1 cellular context compared by ENCODE assay signal in the genomic region with DNA sequence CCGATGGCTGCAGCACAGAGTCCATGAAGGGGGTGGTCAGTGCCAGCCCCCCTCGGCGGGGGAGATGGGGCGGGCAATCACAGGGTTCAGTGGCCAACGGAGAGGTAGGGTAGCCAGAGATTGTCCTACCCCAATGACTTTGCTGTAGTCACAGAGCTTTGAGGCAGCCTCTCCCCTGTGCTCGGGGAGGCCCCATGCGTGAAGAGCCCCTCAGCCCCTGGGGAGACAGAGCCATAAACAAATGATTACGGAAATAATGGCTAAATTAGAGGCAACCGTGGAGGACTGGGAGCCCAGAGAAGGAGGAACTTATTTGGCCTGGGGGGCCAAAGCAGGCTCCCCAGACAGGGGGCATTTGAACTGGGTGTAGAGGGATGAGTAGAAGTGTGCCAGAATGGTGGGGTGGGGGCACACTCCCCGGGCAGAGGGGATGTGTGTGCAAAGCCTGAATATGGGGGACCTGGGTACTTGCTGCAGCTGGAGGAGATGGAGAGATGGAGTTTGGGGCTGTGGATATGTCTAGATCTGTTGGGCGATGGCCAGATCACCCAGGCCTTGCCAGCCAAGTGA.
TF ChIP-seq lines count a peak whose summit lies in the region.

No MANE protein-coding gene starts in this region.

TF ChIP-seq in WTC11, 78 proteins besides CTCF, POLR2A, EP300 and RAD21 (continued from another document):
- TF ChIP-seq, protein P1, sequence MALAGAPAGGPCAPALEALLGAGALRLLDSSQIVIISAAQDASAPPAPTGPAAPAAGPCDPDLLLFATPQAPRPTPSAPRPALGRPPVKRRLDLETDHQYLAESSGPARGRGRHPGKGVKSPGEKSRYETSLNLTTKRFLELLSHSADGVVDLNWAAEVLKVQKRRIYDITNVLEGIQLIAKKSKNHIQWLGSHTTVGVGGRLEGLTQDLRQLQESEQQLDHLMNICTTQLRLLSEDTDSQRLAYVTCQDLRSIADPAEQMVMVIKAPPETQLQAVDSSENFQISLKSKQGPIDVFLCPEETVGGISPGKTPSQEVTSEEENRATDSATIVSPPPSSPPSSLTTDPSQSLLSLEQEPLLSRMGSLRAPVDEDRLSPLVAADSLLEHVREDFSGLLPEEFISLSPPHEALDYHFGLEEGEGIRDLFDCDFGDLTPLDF (CRISPR knock-in tag; IDR thresholded peaks at IDR 0.05): no peak
- TF ChIP-seq NR3C1 (CRISPR knock-in tag; conservative IDR thresholded peaks at IDR 0.05; ENCODE audit: low read depth) (no peak), ATF1 (CRISPR knock-in tag; IDR thresholded peaks at IDR 0.05) (no peak)
